Comparison of ENCODE assay signal across 17 cellular contexts in the genomic region with DNA sequence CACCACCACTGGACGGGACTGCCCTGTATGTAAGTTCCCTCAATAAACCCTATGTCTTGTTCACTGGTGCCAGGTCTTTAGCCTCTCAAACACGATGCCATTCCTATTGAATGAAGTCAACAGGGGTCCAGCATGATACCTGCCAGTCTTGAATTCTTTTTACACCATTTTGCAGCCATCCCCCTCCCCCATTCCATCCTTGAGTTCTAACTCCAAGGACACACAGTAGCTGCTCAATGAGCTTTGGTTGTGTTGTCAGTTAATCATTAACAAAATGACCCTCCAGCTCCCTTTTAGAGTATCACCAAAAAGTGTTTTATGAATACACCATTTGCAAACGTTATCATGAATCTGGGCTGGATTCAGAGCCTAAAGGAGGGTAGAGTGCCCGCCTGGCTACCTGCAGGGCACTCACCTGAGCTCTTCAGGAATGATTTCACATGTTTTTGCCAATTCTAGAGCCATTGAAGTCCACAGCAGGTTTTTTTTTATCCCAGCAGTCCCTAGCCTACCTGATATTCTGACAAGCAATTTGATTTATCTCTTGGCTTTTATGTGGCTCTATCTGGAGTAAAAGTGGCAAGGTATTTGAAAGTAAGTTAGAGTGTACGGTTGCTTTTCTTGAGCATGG.
DNase-seq lines count a peak whose midpoint lies in the region; ATAC-seq, FAIRE-seq and TF ChIP-seq lines count a peak whose summit lies in the region.
"Had no signal": no experiment of that assay in that cellular context is flagged by ENCODE, and none has a peak within 500 bp of the region (broad histone marks: within the 10 kb centered on the region; RNA-seq: fewer than 3 reads in every experiment).

No MANE protein-coding gene starts in this region.

- H3K9me3 Mint-ChIP-seq in progenitor cell of endocrine pancreas (ENCODE audit: low read depth), result no peaks in the 10 kb centered on the region
- H3K9me3 Mint-ChIP-seq: CD8-positive, alpha-beta memory T cell had no signal

- no peak for ATAC-seq in GM21423 (IDR thresholded peaks at IDR 0.05; ENCODE audit: unreplicated experiment)

- TF ChIP-seq RAD21 in liver (IDR thresholded peaks at IDR 0.05), result no peak

- peak overlapping the region; percentile 26 for H3K4me3 Mint-ChIP-seq in progenitor cell of endocrine pancreas (ENCODE audit: low read depth)
- H3K4me3 Mint-ChIP-seq: CD8-positive, alpha-beta memory T cell had no signal

- TF ChIP-seq CTCF in bronchial epithelial cell (IDR thresholded peaks at IDR 0.05; ENCODE audit: insufficient read depth, low read length, severe bottlenecking), result no peak
- TF ChIP-seq CTCF in liver (IDR thresholded peaks at IDR 0.05; ENCODE audit: low read depth, low read length, missing input control), result no peak
- TF ChIP-seq CTCF in progenitor cell of endocrine pancreas (IDR thresholded peaks at IDR 0.05; ENCODE audit: unreplicated experiment), result no peak

- H3K9me3 ChIP-seq in liver (ENCODE audit: control insufficient read depth in 4 of 4, low read length in 3 of 4), result no peaks in the 10 kb centered on the region
- no peaks in the 10 kb centered on the region for H3K9me3 ChIP-seq in effector memory CD4-positive, alpha-beta T cell (ENCODE audit: control insufficient read depth, low read length)
- H3K9me3 ChIP-seq: HAP-1, SJCRH30 had no signal

- FAIRE-seq in bronchial epithelial cell (lab: Jason Lieb, UNC), result peak; percentile 40
- FAIRE-seq: D721Med, G401.6 had no signal

- intact Hi-C loops in posterior cingulate gyrus (cut with DNase I), result no loop called here

- DNase-seq in DMS79 (lab: John Stamatoyannopoulos, UW) (peak; percentile 67), bronchial epithelial cell (ENCODE audit: low read depth) (no peak), progenitor cell of endocrine pancreas (ENCODE audit: low spot score, unreplicated experiment) (no peak), mucosa of gallbladder (ENCODE audit: low spot score) (no peak), posterior cingulate gyrus (no peak)
- no peak for DNase-seq in effector memory CD4-positive, alpha-beta T cell
- DNase-seq: C1 segment of cervical spinal cord; CD8-positive, alpha-beta memory T cell; NCI-H1694 treated with DMSO at 0.1 percent for 48 hours; NCI-H226; NCI-H524; SJCRH30 had no signal

- H3K4me3 ChIP-seq in bronchial epithelial cell (ENCODE audit: low read depth, low read length) (no peak overlapping the region), liver (ENCODE audit: low read depth in 1 of 3, low read length in 3 of 3) (no peak overlapping the region)
- H3K4me3 ChIP-seq in effector memory CD4-positive, alpha-beta T cell (ENCODE audit: insufficient read depth, low read depth, low read length, poor library complexity, severe bottlenecking), result no peak overlapping the region
- H3K4me3 ChIP-seq: HAP-1, SJCRH30 had no signal

- no peak overlapping the region for H3K27ac ChIP-seq in liver (ENCODE audit: low read depth in 1 of 2, low read length in 2 of 2)
- no peak overlapping the region for H3K27ac ChIP-seq in effector memory CD4-positive, alpha-beta T cell (ENCODE audit: insufficient read depth, low read length, poor library complexity, severe bottlenecking)
- H3K27ac ChIP-seq: SJCRH30 had no signal

- H3K36me3 Mint-ChIP-seq in progenitor cell of endocrine pancreas (ENCODE audit: insufficient read depth), result no peaks in the 10 kb centered on the region
- H3K36me3 Mint-ChIP-seq: CD8-positive, alpha-beta memory T cell had no signal

- H3K27me3 ChIP-seq in bronchial epithelial cell (ENCODE audit: control insufficient read depth, insufficient read depth, low read length), result no peaks in the 10 kb centered on the region
- no peaks in the 10 kb centered on the region for H3K27me3 ChIP-seq in liver (ENCODE audit: control insufficient read depth in 4 of 4, insufficient read depth in 4 of 4, low read length in 3 of 4)
- H3K27me3 ChIP-seq in effector memory CD4-positive, alpha-beta T cell (replicated peaks; ENCODE audit: control insufficient read depth, insufficient read depth, low read length, poor library complexity, severe bottlenecking), result no peaks in the 10 kb centered on the region
- H3K27me3 ChIP-seq: SJCRH30 had no signal

- 60% methylated on average over 5 of the region's 5 CpGs for WGBS in liver

- no peaks in the 10 kb centered on the region for H3K36me3 ChIP-seq in bronchial epithelial cell (ENCODE audit: control insufficient read depth, insufficient read depth, low read length)
- no peaks in the 10 kb centered on the region for H3K36me3 ChIP-seq in liver (ENCODE audit: control insufficient read depth in 4 of 4, insufficient read depth in 3 of 4, low read depth in 1 of 4, low read length in 3 of 4)
- no peaks in the 10 kb centered on the region for H3K36me3 ChIP-seq in effector memory CD4-positive, alpha-beta T cell (ENCODE audit: control insufficient read depth, insufficient read depth, low read length)
- H3K36me3 ChIP-seq: HAP-1, SJCRH30 had no signal

- peaks cover 15% of the 10 kb centered on the region for H3K4me1 Mint-ChIP-seq in progenitor cell of endocrine pancreas (ENCODE audit: low read depth)
- H3K4me1 Mint-ChIP-seq: CD8-positive, alpha-beta memory T cell had no signal

- H3K27ac Mint-ChIP-seq in progenitor cell of endocrine pancreas, result no peak overlapping the region
- H3K27ac Mint-ChIP-seq: CD8-positive, alpha-beta memory T cell had no signal

- no peak overlapping the region for H3K9ac ChIP-seq in liver (ENCODE audit: low read depth in 1 of 2, low read length in 2 of 2)

- peaks cover 6% of the 10 kb centered on the region for H3K27me3 Mint-ChIP-seq in progenitor cell of endocrine pancreas

- peaks cover 0 to 8% (median 2%) of the 10 kb centered on the region in 4 donors for H3K4me1 ChIP-seq in liver (ENCODE audit: control insufficient read depth in 4 of 4, insufficient read depth in 4 of 4, low read length in 3 of 4)
- no peaks in the 10 kb centered on the region for H3K4me1 ChIP-seq in effector memory CD4-positive, alpha-beta T cell (ENCODE audit: control insufficient read depth, insufficient read depth, low read length, poor library complexity, severe bottlenecking)

TF ChIP-seq in liver, 16 proteins besides CTCF, POLR2A, EP300 and RAD21 (continues in another document):
- no peak for TF ChIP-seq FOXA1 (IDR thresholded peaks at IDR 0.05)
- peak; percentile 12 for TF ChIP-seq YY1 (IDR thresholded peaks at IDR 0.05)
- TF ChIP-seq RXRA (IDR thresholded peaks at IDR 0.05), result no peak
- TF ChIP-seq NR2F2 (IDR thresholded peaks at IDR 0.05), result no peak
- TF ChIP-seq EGR1 (IDR thresholded peaks at IDR 0.05; ENCODE audit: low read depth in 2 of 2), result no peak
- peak in 1 of 2 donors; percentile 12 for TF ChIP-seq JUND (IDR thresholded peaks at IDR 0.05)
- TF ChIP-seq, protein P1, sequence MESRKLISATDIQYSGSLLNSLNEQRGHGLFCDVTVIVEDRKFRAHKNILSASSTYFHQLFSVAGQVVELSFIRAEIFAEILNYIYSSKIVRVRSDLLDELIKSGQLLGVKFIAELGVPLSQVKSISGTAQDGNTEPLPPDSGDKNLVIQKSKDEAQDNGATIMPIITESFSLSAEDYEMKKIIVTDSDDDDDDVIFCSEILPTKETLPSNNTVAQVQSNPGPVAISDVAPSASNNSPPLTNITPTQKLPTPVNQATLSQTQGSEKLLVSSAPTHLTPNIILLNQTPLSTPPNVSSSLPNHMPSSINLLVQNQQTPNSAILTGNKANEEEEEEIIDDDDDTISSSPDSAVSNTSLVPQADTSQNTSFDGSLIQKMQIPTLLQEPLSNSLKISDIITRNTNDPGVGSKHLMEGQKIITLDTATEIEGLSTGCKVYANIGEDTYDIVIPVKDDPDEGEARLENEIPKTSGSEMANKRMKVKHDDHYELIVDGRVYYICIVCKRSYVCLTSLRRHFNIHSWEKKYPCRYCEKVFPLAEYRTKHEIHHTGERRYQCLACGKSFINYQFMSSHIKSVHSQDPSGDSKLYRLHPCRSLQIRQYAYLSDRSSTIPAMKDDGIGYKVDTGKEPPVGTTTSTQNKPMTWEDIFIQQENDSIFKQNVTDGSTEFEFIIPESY (IDR thresholded peaks at IDR 0.05), result no peak
- TF ChIP-seq, protein P2, sequence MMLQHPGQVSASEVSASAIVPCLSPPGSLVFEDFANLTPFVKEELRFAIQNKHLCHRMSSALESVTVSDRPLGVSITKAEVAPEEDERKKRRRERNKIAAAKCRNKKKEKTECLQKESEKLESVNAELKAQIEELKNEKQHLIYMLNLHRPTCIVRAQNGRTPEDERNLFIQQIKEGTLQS (IDR thresholded peaks at IDR 0.05), result no peak
- TF ChIP-seq, protein P3, sequence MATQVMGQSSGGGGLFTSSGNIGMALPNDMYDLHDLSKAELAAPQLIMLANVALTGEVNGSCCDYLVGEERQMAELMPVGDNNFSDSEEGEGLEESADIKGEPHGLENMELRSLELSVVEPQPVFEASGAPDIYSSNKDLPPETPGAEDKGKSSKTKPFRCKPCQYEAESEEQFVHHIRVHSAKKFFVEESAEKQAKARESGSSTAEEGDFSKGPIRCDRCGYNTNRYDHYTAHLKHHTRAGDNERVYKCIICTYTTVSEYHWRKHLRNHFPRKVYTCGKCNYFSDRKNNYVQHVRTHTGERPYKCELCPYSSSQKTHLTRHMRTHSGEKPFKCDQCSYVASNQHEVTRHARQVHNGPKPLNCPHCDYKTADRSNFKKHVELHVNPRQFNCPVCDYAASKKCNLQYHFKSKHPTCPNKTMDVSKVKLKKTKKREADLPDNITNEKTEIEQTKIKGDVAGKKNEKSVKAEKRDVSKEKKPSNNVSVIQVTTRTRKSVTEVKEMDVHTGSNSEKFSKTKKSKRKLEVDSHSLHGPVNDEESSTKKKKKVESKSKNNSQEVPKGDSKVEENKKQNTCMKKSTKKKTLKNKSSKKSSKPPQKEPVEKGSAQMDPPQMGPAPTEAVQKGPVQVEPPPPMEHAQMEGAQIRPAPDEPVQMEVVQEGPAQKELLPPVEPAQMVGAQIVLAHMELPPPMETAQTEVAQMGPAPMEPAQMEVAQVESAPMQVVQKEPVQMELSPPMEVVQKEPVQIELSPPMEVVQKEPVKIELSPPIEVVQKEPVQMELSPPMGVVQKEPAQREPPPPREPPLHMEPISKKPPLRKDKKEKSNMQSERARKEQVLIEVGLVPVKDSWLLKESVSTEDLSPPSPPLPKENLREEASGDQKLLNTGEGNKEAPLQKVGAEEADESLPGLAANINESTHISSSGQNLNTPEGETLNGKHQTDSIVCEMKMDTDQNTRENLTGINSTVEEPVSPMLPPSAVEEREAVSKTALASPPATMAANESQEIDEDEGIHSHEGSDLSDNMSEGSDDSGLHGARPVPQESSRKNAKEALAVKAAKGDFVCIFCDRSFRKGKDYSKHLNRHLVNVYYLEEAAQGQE (IDR thresholded peaks at IDR 0.05), result no peak
- no peak for TF ChIP-seq TAF1 (conservative IDR thresholded peaks at IDR 0.05)
- no peak for TF ChIP-seq HNF4G (IDR thresholded peaks at IDR 0.05)
- TF ChIP-seq SP1 (IDR thresholded peaks at IDR 0.05), result peak; percentile 10
- no peak for TF ChIP-seq FOXA2 (IDR thresholded peaks at IDR 0.05)
- TF ChIP-seq, protein P4, sequence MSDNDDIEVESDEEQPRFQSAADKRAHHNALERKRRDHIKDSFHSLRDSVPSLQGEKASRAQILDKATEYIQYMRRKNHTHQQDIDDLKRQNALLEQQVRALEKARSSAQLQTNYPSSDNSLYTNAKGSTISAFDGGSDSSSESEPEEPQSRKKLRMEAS (IDR thresholded peaks at IDR 0.05), result no peak
- peak; percentile 60 to 66 for TF ChIP-seq HNF4A (conservative IDR thresholded peaks at IDR 0.05)
